Comparison of ENCODE assay signal across 34 cellular contexts in genomic region chr1:57278558-57278957, GRCh38.
"Had no signal": no experiment of that assay in that cellular context is flagged by ENCODE, and none has a peak within 500 bp of the region (broad histone marks: within the 10 kb centered on the region; RNA-seq: fewer than 3 reads in every experiment).

No MANE protein-coding gene starts in this region.

- DNase-seq: activated B cell treated with CpG ODN at 0.5 μM for 24 hours; activated CD4-positive, alpha-beta T cell treated with anti-CD3 and anti-CD28 coated beads for 48 hours; activated CD4-positive, alpha-beta T cell treated with anti-CD3 and anti-CD28 coated beads, Interleukin-2, amount 50 U/mL, for 1 hour; activated CD4-positive, alpha-beta T cell treated with anti-CD3 and anti-CD28 coated beads, Interleukin-2, amount 50 U/mL, for 48 hours; activated CD8-positive, alpha-beta memory T cell treated with anti-CD3 and anti-CD28 coated beads, Interleukin-2, amount 10 ng/mL, durations not matched to agents 7 days and 5 days; activated CD8-positive, alpha-beta memory T cell treated with anti-CD3 and anti-CD28 coated beads, Interleukin-2, amount 50 U/mL, for 4 hours; activated CD8-positive, alpha-beta T cell treated with anti-CD3 and anti-CD28 coated beads, Interleukin-2, amount 10 ng/mL, durations not matched to agents 7 days and 5 days; activated effector memory CD4-positive, alpha-beta T cell treated with anti-CD3 and anti-CD28 coated beads, Interleukin-2, amount 50 U/mL, for 16 hours; activated naive CD4-positive, alpha-beta T cell treated with anti-CD3 and anti-CD28 coated beads for 36 hours; activated naive CD8-positive, alpha-beta T cell treated with anti-CD3 and anti-CD28 coated beads for 36 hours; activated naive CD8-positive, alpha-beta T cell treated with anti-CD3 and anti-CD28 coated beads, Interleukin-2, amount 50 U/mL, for 24 hours; activated T-cell treated with anti-CD3 and anti-CD28 coated beads, Interleukin-2, amount 50 U/mL, for 1 hour; activated T-cell treated with anti-CD3 and anti-CD28 coated beads, Interleukin-2, amount 50 U/mL, for 48 hours; adrenal gland; amygdala; aorta; body of pancreas; caudate nucleus; cortex of kidney; dermis blood vessel endothelial cell; effector CD4-positive, alpha-beta T cell; foreskin fibroblast; T-helper 2 cell had no signal

- H3K27ac ChIP-seq: adrenal gland, body of pancreas, epithelial cell of prostate, VCaP had no signal

- H3K9me3 ChIP-seq: adrenal gland, body of pancreas had no signal

- H3K27me3 ChIP-seq: adrenal gland, body of pancreas had no signal

- H3K27me3 Mint-ChIP-seq: activated naive CD4-positive, alpha-beta T cell treated with anti-CD3 and anti-CD28 coated beads, Interleukin-2, amount 50 U/mL, for 24 hours; activated naive CD8-positive, alpha-beta T cell treated with anti-CD3 and anti-CD28 coated beads for 36 hours; activated naive CD8-positive, alpha-beta T cell treated with anti-CD3 and anti-CD28 coated beads, Interleukin-2, amount 50 U/mL, for 24 hours had no signal

- H3K4me3 ChIP-seq: adrenal gland, body of pancreas had no signal

- H3K27ac Mint-ChIP-seq: activated B cell treated with CpG ODN at 0.5 μM for 24 hours; activated CD8-positive, alpha-beta memory T cell treated with anti-CD3 and anti-CD28 coated beads, Interleukin-2, amount 10 ng/mL, durations not matched to agents 7 days and 5 days; activated CD8-positive, alpha-beta T cell treated with anti-CD3 and anti-CD28 coated beads, Interleukin-2, amount 10 ng/mL, durations not matched to agents 7 days and 5 days; activated naive CD4-positive, alpha-beta T cell treated with anti-CD3 and anti-CD28 coated beads for 36 hours; activated naive CD4-positive, alpha-beta T cell treated with anti-CD3 and anti-CD28 coated beads, Interleukin-2, amount 50 U/mL, for 24 hours; activated naive CD8-positive, alpha-beta T cell treated with anti-CD3 and anti-CD28 coated beads for 36 hours; activated naive CD8-positive, alpha-beta T cell treated with anti-CD3 and anti-CD28 coated beads, Interleukin-2, amount 50 U/mL, for 24 hours; activated T-helper 1 cell treated with anti-CD3 and anti-CD28 coated beads, Interleukin-12 subunit alpha, Interleukin-12 subunit beta, Interleukin-2, Interleukin-4 antibody, amounts not matched to agents 30 ng/mL and 10 ng/mL and 1 ng/mL, durations not matched to agents 14 hours and 24 hours and 36 hours; activated T-helper 2 cell treated with anti-CD3 and anti-CD28 coated beads, Interferon-gamma antibody, Interleukin-2, Interleukin-4, amounts not matched to agents 10 μg/mL and 5 μg/mL and 100 μg/mL, durations not matched to agents 14 hours and 24 hours and 36 hours had no signal

- H3K36me3 Mint-ChIP-seq: activated CD8-positive, alpha-beta memory T cell treated with anti-CD3 and anti-CD28 coated beads, Interleukin-2, amount 10 ng/mL, durations not matched to agents 7 days and 5 days; activated naive CD4-positive, alpha-beta T cell treated with anti-CD3 and anti-CD28 coated beads, Interleukin-2, amount 50 U/mL, for 24 hours; activated naive CD8-positive, alpha-beta T cell treated with anti-CD3 and anti-CD28 coated beads for 36 hours had no signal

- ATAC-seq: activated CD4-positive, CD25-positive, alpha-beta regulatory T cell treated with anti-CD3 and anti-CD28 coated beads, Interleukin-2, amount 50 U/mL, for 24 hours; activated CD8-positive, alpha-beta memory T cell treated with anti-CD3 and anti-CD28 coated beads, Interleukin-2, amount 10 ng/mL, durations not matched to agents 7 days and 5 days; activated CD8-positive, alpha-beta T cell treated with anti-CD3 and anti-CD28 coated beads, Interleukin-2, amount 10 ng/mL, durations not matched to agents 7 days and 5 days; activated naive CD8-positive, alpha-beta T cell treated with anti-CD3 and anti-CD28 coated beads, Interleukin-2, amount 50 U/mL, for 24 hours; body of pancreas had no signal

- H3K4me3 Mint-ChIP-seq: activated B cell treated with CpG ODN at 0.5 μM for 24 hours; activated CD8-positive, alpha-beta memory T cell treated with anti-CD3 and anti-CD28 coated beads, Interleukin-2, amount 10 ng/mL, durations not matched to agents 7 days and 5 days; activated CD8-positive, alpha-beta T cell treated with anti-CD3 and anti-CD28 coated beads, Interleukin-2, amount 10 ng/mL, durations not matched to agents 7 days and 5 days; activated naive CD4-positive, alpha-beta T cell treated with anti-CD3 and anti-CD28 coated beads for 36 hours; activated naive CD4-positive, alpha-beta T cell treated with anti-CD3 and anti-CD28 coated beads, Interleukin-2, amount 50 U/mL, for 24 hours; activated naive CD8-positive, alpha-beta T cell treated with anti-CD3 and anti-CD28 coated beads for 36 hours; activated naive CD8-positive, alpha-beta T cell treated with anti-CD3 and anti-CD28 coated beads, Interleukin-2, amount 50 U/mL, for 24 hours; activated T-helper 1 cell treated with anti-CD3 and anti-CD28 coated beads, Interleukin-12 subunit alpha, Interleukin-12 subunit beta, Interleukin-2, Interleukin-4 antibody, amounts not matched to agents 30 ng/mL and 10 ng/mL and 1 ng/mL, durations not matched to agents 14 hours and 24 hours and 36 hours had no signal

- H3K9me3 Mint-ChIP-seq: activated naive CD4-positive, alpha-beta T cell treated with anti-CD3 and anti-CD28 coated beads for 36 hours; activated naive CD4-positive, alpha-beta T cell treated with anti-CD3 and anti-CD28 coated beads, Interleukin-2, amount 50 U/mL, for 24 hours; activated naive CD8-positive, alpha-beta T cell treated with anti-CD3 and anti-CD28 coated beads for 36 hours; activated naive CD8-positive, alpha-beta T cell treated with anti-CD3 and anti-CD28 coated beads, Interleukin-2, amount 50 U/mL, for 24 hours; activated T-helper 1 cell treated with anti-CD3 and anti-CD28 coated beads, Interleukin-12 subunit alpha, Interleukin-12 subunit beta, Interleukin-2, Interleukin-4 antibody, amounts not matched to agents 30 ng/mL and 10 ng/mL and 1 ng/mL, durations not matched to agents 14 hours and 24 hours and 36 hours; activated T-helper 2 cell treated with anti-CD3 and anti-CD28 coated beads, Interferon-gamma antibody, Interleukin-2, Interleukin-4, amounts not matched to agents 10 μg/mL and 5 μg/mL and 100 μg/mL, durations not matched to agents 14 hours and 24 hours and 36 hours had no signal

- H3K4me1 ChIP-seq: adrenal gland, body of pancreas had no signal

- H3K4me1 Mint-ChIP-seq: activated B cell treated with CpG ODN at 0.5 μM for 24 hours; activated CD8-positive, alpha-beta memory T cell treated with anti-CD3 and anti-CD28 coated beads, Interleukin-2, amount 10 ng/mL, durations not matched to agents 7 days and 5 days; activated naive CD4-positive, alpha-beta T cell treated with anti-CD3 and anti-CD28 coated beads, Interleukin-2, amount 50 U/mL, for 24 hours; activated naive CD8-positive, alpha-beta T cell treated with anti-CD3 and anti-CD28 coated beads for 36 hours; activated naive CD8-positive, alpha-beta T cell treated with anti-CD3 and anti-CD28 coated beads, Interleukin-2, amount 50 U/mL, for 24 hours had no signal

- H3K36me3 ChIP-seq: adrenal gland had no signal

- FAIRE-seq: colon, endometrium, endothelial cell of umbilical vein, frontal cortex, TTC549 had no signal
